Comparison of ENCODE assay signal across 8 cellular contexts in genomic region chr12:22544038-22544979, GRCh38. TPM values are rescaled to one million over a fixed set of nuclear protein-coding genes. Genes with fewer than 3 reads are reported as not detected.
DNase-seq lines count a peak whose midpoint lies in the region; ATAC-seq, FAIRE-seq and TF ChIP-seq lines count a peak whose summit lies in the region.

Gene C2CD5 (minus strand): TSS chr12:22544542. CDS start chr12:22544150, 392 bp downstream.

- intact Hi-C loops in endothelial cell of umbilical vein (cut with micrococcal nuclease) = loop anchor here (1.0 to 10.0 kb wide), 5 partner anchors 16 to 497 kb away; partner anchors contain the start of genes CMAS and ETNK1

- ATAC-seq in GM21390 (IDR thresholded peaks at IDR 0.05; ENCODE audit: unreplicated experiment) = peak; percentile 73

- BruUV-seq in endothelial cell of umbilical vein (replicated peaks; lab: Mats Ljungman, UMichigan) = TSS peak; percentile 75

- peaks cover 6% of the 10 kb centered on the region for H3K79me2 ChIP-seq in endothelial cell of umbilical vein (ENCODE audit: control insufficient read depth, insufficient read depth, low read length)

- FAIRE-seq in D721Med (lab: Jason Lieb, UNC) = no peak
- FAIRE-seq in endothelial cell of umbilical vein (lab: Jason Lieb, UNC) = peak; percentile 97

- no peaks in the 10 kb centered on the region for H3K9me3 ChIP-seq in HUES48 (ENCODE audit: control insufficient read depth, insufficient read depth, low read length)
- no peaks in the 10 kb centered on the region for H3K9me3 ChIP-seq in NT2/D1 (ENCODE audit: insufficient read depth, low read length)
- H3K9me3 ChIP-seq in endothelial cell of umbilical vein (replicated peaks; ENCODE audit: control insufficient read depth, insufficient read depth, low read length) = no peaks in the 10 kb centered on the region

- peak; percentile 24 for TF ChIP-seq CTCF in D721Med (IDR thresholded peaks at IDR 0.05; ENCODE audit: insufficient read depth, missing control alignments)
- TF ChIP-seq CTCF in endothelial cell of umbilical vein (IDR thresholded peaks at IDR 0.05; ENCODE audit: extremely low read depth in 1 of 2, insufficient read depth in 1 of 2, low read depth in 1 of 2, low read length in 2 of 2) = peak in 1 of 2 donors; percentile 44

- CTCF ChIA-PET in endothelial cell of umbilical vein (lab: Charles Lee) = interaction anchor here (0.7 to 1.7 kb wide), 14 partner anchors 13 to 143 kb away, joined by 3 to 23 read pairs (median 4); partner anchors contain the start of gene ETNK1

- dilution Hi-C loops in endothelial cell of umbilical vein (cut with MboI; ENCODE audit: extremely low pct_ligation_motif_present, low sequenced_read_pairs) = no loop called here

- peak within 1 kb of the TSS; percentile 90 for H3K4me3 ChIP-seq in HUES48 (ENCODE audit: low read depth, low read length)
- peak within 1 kb of the TSS; percentile 96 for H3K4me3 ChIP-seq in NT2/D1 (ENCODE audit: insufficient read length, low read depth)
- H3K4me3 ChIP-seq in endothelial cell of umbilical vein (replicated peaks in 1 of 3; ENCODE audit: insufficient read depth in 1 of 3, low read depth in 1 of 3, low read length in 3 of 3) = peak within 1 kb of the TSS; percentile 56 to 73 (median 67)

- POLR2A ChIA-PET in endothelial cell of umbilical vein (lab: Charles Lee) = interaction anchor here (0.8 to 1.8 kb wide), 4 partner anchors 15 to 80 kb away, joined by 3 to 10 read pairs (median 4); partner anchors contain the start of gene ETNK1

- DNase-seq in D721Med (ENCODE audit: insufficient read length, low spot score) (peak; percentile 52), NT2/D1 (ENCODE audit: low read depth, low spot score) (peak; percentile 100), endothelial cell of umbilical vein (ENCODE audit: low read depth, low spot score) (peak; percentile 97), middle frontal gyrus (ENCODE audit: extremely low spot score, low spot score) (peak; percentile 93)
- peak; percentile 93 for DNase-seq in activated CD8-positive, alpha-beta memory T cell treated with anti-CD3 and anti-CD28 coated beads, Interleukin-2, amount 50 U/mL, for 48 hours
- DNase-seq in stimulated activated CD8-positive, alpha-beta memory T cell treated with anti-CD3 and anti-CD28 coated beads, Interleukin-2, amount 100 ng/mL, for 48 hours (ENCODE audit: low read depth in 2 of 2) = peak; percentile 81 to 91

- peak within 1 kb of the TSS; percentile 96 for H2AFZ ChIP-seq in endothelial cell of umbilical vein (ENCODE audit: low read depth, low read length)

- H4K20me1 ChIP-seq in endothelial cell of umbilical vein (replicated peaks; ENCODE audit: control insufficient read depth, extremely low read depth, insufficient read depth, low read length) = no peaks in the 10 kb centered on the region

- no peaks in the 10 kb centered on the region for H3K9me1 ChIP-seq in endothelial cell of umbilical vein (replicated peaks; ENCODE audit: control insufficient read depth, extremely low read depth, insufficient read depth, low read length)

- H3K4me1 ChIP-seq in HUES48 (ENCODE audit: control insufficient read depth, insufficient read depth, low read length) = peaks cover 12% of the 10 kb centered on the region
- no peaks in the 10 kb centered on the region for H3K4me1 ChIP-seq in NT2/D1 (ENCODE audit: insufficient read depth, insufficient read length)
- H3K4me1 ChIP-seq in endothelial cell of umbilical vein (ENCODE audit: control insufficient read depth, extremely low read depth, insufficient read depth, low read length) = peaks cover 13% of the 10 kb centered on the region

- H3K27ac ChIP-seq in HUES48 (ENCODE audit: low read depth, low read length) (peak within 1 kb of the TSS; percentile 96), endothelial cell of umbilical vein (ENCODE audit: insufficient read depth, low read depth, low read length) (peak within 1 kb of the TSS; percentile 79)

- H3K9ac ChIP-seq in HUES48 (ENCODE audit: low read depth, low read length) = peak within 1 kb of the TSS; percentile 81
- peak within 1 kb of the TSS; percentile 92 for H3K9ac ChIP-seq in NT2/D1 (ENCODE audit: insufficient read length, low read depth)
- peak within 1 kb of the TSS; percentile 94 for H3K9ac ChIP-seq in endothelial cell of umbilical vein (replicated peaks; ENCODE audit: extremely low read depth, insufficient read depth, low read length)

- H3K4me2 ChIP-seq in endothelial cell of umbilical vein (ENCODE audit: insufficient read depth, low read length) = peak within 1 kb of the TSS; percentile 83

- H3K36me3 ChIP-seq in HUES48 (ENCODE audit: control insufficient read depth, insufficient read depth, low read length) (no peaks in the 10 kb centered on the region; the same call in 1 of the 2 replicates), NT2/D1 (ENCODE audit: insufficient read depth, insufficient read length, low read length) (peaks cover 17% of the 10 kb centered on the region), endothelial cell of umbilical vein (ENCODE audit: control insufficient read depth in 2 of 2, extremely low read depth in 1 of 2, insufficient read depth in 2 of 2, low read length in 2 of 2) (no peaks in the 10 kb centered on the region)

- H3K27me3 ChIP-seq in HUES48 (ENCODE audit: control insufficient read depth, insufficient read depth, low read length) (no peaks in the 10 kb centered on the region), NT2/D1 (ENCODE audit: insufficient read depth, insufficient read length) (no peaks in the 10 kb centered on the region), endothelial cell of umbilical vein (ENCODE audit: control insufficient read depth in 2 of 2, insufficient read depth in 2 of 2, low read length in 2 of 2) (no peaks in the 10 kb centered on the region)

- TF ChIP-seq POLR2A in endothelial cell of umbilical vein (IDR thresholded peaks at IDR 0.05; ENCODE audit: low read depth, low read length) = peak; percentile 66

TF ChIP-seq in endothelial cell of umbilical vein, 7 proteins besides CTCF, POLR2A, EP300 and RAD21:
- peak; percentile 87 for TF ChIP-seq POLR2AphosphoS5 (IDR thresholded peaks at IDR 0.05; ENCODE audit: insufficient read depth, low read depth, low read length)
- TF ChIP-seq EZH2 (IDR thresholded peaks at IDR 0.05; ENCODE audit: borderline replicate concordance, low read depth, low read length, severe bottlenecking) = no peak
- no peak for TF ChIP-seq FOS (IDR thresholded peaks at IDR 0.05; ENCODE audit: borderline replicate concordance, insufficient read depth, low read length)
- TF ChIP-seq MYC (IDR thresholded peaks at IDR 0.05; ENCODE audit: low read depth, low read length) = no peak
- peak; percentile 72 for TF ChIP-seq MAX (IDR thresholded peaks at IDR 0.05; ENCODE audit: insufficient read depth, insufficient read length)
- TF ChIP-seq JUN (IDR thresholded peaks at IDR 0.05; ENCODE audit: borderline replicate concordance, insufficient read depth, insufficient read length, low read depth) = no peak
- TF ChIP-seq GATA2 (IDR thresholded peaks at IDR 0.05; ENCODE audit: insufficient read depth, insufficient read length, low read depth, low read length) = no peak

RNA-seq across cellular contexts. Expression of gene C2CD5, which starts in this region (rescaled TPM):
- 29.3 and 32.9 TPM in 2 replicates for total RNA-seq in endothelial cell of umbilical vein
- 8.6 and 12.9 TPM in 2 replicates for polyA plus RNA-seq in endothelial cell of umbilical vein
- polyA plus RNA-seq in endothelial cell of umbilical vein (2011; cell fraction: cytosol; rRNA removed) = 17.3 and 17.7 TPM in 2 replicates
- 52.9 and 72.2 TPM in 2 replicates for polyA plus RNA-seq in endothelial cell of umbilical vein (2011; cell fraction: nucleus; rRNA removed)
- 18.9 and 22.4 TPM in 2 replicates for polyA plus RNA-seq in endothelial cell of umbilical vein (2012)
- polyA minus RNA-seq in endothelial cell of umbilical vein = 30.2 and 35.3 TPM in 2 replicates
- polyA minus RNA-seq in endothelial cell of umbilical vein (2011; cell fraction: cytosol; rRNA and poly(A)+ RNA removed) = 17.6 TPM
- polyA minus RNA-seq in endothelial cell of umbilical vein (2011; cell fraction: nucleus; rRNA and poly(A)+ RNA removed) = 90.1 and 114 TPM in 2 replicates

Comparison
In these comparisons a context has a peak if more than half of its experiments do, and no peak if none do; other contexts are left out.
1. Peak in every context shown above with its lines: DNase-seq, ATAC-seq, H3K4me3 ChIP-seq and H3K27ac ChIP-seq.